16 cellular contexts compared by ENCODE assay signal in the genomic region with DNA sequence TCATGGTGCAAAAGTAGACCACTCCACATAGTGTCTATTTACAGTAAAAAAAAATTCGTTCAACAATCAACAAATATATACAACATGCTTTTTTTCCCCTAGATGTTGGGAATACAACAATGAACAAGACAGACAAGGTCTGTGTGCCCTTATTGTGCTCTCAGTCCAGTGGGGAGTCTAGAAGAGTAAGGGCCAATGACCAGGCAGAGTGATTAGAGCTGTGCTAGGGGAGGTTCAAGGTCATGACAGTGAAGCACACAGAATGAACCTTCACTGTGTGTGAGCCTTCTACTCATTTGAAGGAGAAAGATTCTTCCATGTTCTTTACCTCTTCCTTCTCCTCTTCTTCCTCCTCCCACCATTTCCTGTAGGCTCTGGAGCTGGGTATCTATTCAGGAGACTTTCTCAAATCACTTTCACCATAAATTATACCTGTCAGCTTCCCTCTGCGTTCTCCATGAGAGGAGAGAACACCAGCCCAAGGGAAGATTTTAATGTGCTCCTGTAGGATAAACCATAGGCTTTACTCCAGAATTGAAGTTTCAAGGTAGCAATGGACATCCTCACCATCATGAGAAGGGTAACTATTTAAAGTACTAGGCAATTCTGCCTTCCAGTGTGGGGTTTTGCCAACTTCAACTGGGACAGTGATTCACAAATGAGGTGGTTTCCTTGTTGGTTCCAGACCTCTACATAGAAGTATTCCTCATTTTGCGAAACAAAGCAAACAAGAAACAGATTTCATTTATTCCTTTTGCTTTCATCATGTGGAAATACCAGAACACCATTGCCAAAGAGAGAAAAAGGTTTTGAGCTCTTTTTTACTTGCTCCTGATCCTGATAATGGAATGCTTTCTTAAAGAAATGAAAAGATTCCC.
"Had no signal": no experiment of that assay in that cellular context is flagged by ENCODE, and none has a peak within 500 bp of the region (broad histone marks: within the 10 kb centered on the region; RNA-seq: fewer than 3 reads in every experiment).

No MANE protein-coding gene starts in this region.

- H3K36me3 ChIP-seq: ascending aorta, heart right ventricle, right atrium auricular region, suprapubic skin had no signal

- DNase-seq: activated CD4-positive, alpha-beta T cell treated with anti-CD3 and anti-CD28 coated beads, Interleukin-2, amount 50 U/mL, for 1 hour; activated CD4-positive, CD25-positive, alpha-beta regulatory T cell treated with anti-CD3 and anti-CD28 coated beads, Interleukin-2, amount 50 U/mL, for 72 hours; activated CD8-positive, alpha-beta memory T cell treated with anti-CD3 and anti-CD28 coated beads, Interleukin-2, amount 50 U/mL, for 4 hours; activated effector memory CD4-positive, alpha-beta T cell treated with Interleukin-2 at 50 U/mL for 16 hours; activated naive CD4-positive, alpha-beta T cell treated with anti-CD3 and anti-CD28 coated beads, Interleukin-2, amount 50 U/mL, for 16 hours; activated T-cell treated with anti-CD3 and anti-CD28 coated beads, Interleukin-2, amount 50 U/mL, for 4 hours; effector memory CD8-positive, alpha-beta T cell; heart right ventricle; immature natural killer cell; left ventricle myocardium superior; occipital lobe had no signal

- H3K4me3 ChIP-seq: ascending aorta, heart right ventricle, right atrium auricular region, skin epidermis, suprapubic skin had no signal

- H3K4me1 ChIP-seq: ascending aorta, heart right ventricle, right atrium auricular region, suprapubic skin had no signal

- H3K9me3 ChIP-seq: ascending aorta, heart right ventricle, right atrium auricular region, suprapubic skin had no signal

- H3K27ac ChIP-seq: ascending aorta, heart right ventricle, right atrium auricular region, skin epidermis, suprapubic skin, VCaP had no signal

- ATAC-seq: activated T-cell treated with anti-CD3 and anti-CD28 coated beads, Interleukin-2, amount 50 U/mL, for 4 hours; effector memory CD8-positive, alpha-beta T cell; heart right ventricle; left ventricle myocardium superior had no signal
